In genomic region chr14:49692895-49693737, GRCh38 we compare ENCODE assay signal across 1 cellular context.
A peak's percentile ranks its signal among the peaks of the same experiment; 100 is the strongest.
TF ChIP-seq lines count a peak whose summit lies in the region.

KLHDC1 (plus strand) TSS chr14:49693120; CDS start chr14:49693195, 75 bp downstream.

TF ChIP-seq in K562, 482 proteins besides CTCF, POLR2A, EP300 and RAD21 (continued from another document and continues in another):
- TF ChIP-seq MGA (IDR thresholded peaks at IDR 0.05) (peak; percentile 71; the same call in 1 of the 2 replicates), ZNF561 (CRISPR knock-in tag; conservative IDR thresholded peaks at IDR 0.05) (no peak), KLF1 (tag; IDR thresholded peaks at IDR 0.05) (no peak), EZH2 (IDR thresholded peaks at IDR 0.05; ENCODE audit: borderline replicate concordance, low read depth, low read length) (no peak), ZNF551 (CRISPR knock-in tag; IDR thresholded peaks at IDR 0.05) (no peak), TRIM28 (IDR thresholded peaks at IDR 0.05) (no peak), ZNF133 (CRISPR knock-in tag; IDR thresholded peaks at IDR 0.05) (no peak), HOXB6 (CRISPR knock-in tag; IDR thresholded peaks at IDR 0.05; ENCODE audit: borderline replicate concordance) (no peak), PHF21A (IDR thresholded peaks at IDR 0.05; ENCODE audit: borderline replicate concordance, low read depth) (no peak), FOS (IDR thresholded peaks at IDR 0.05; ENCODE audit: extremely low read depth, insufficient read length) (no peak), NR2C1 (IDR thresholded peaks at IDR 0.05) (no peak), NR2C1 (tag; IDR thresholded peaks at IDR 0.05) (no peak), ZNF347 (CRISPR knock-in tag; IDR thresholded peaks at IDR 0.05; ENCODE audit: low read depth) (no peak), SLC30A9 (CRISPR knock-in tag; IDR thresholded peaks at IDR 0.05) (no peak), NR2F6 (CRISPR knock-in tag; IDR thresholded peaks at IDR 0.05) (no peak), BRF2 (IDR thresholded peaks at IDR 0.05; ENCODE audit: borderline replicate concordance, insufficient read depth, insufficient read length) (no peak), NR2C2 (CRISPR knock-in tag; IDR thresholded peaks at IDR 0.05) (no peak), NR2C2 (tag; IDR thresholded peaks at IDR 0.05) (peak; percentile 31; the same call in 1 of the 2 replicates), EWSR1 (IDR thresholded peaks at IDR 0.05; ENCODE audit: borderline replicate concordance, low read depth, partially characterized antibody) (no peak), POLR3G (IDR thresholded peaks at IDR 0.05; ENCODE audit: extremely low read depth, insufficient read length, insufficient replicate concordance) (no peak), ZNF609 (CRISPR knock-in tag; IDR thresholded peaks at IDR 0.05; ENCODE audit: borderline replicate concordance) (no peak), MECOM (CRISPR knock-in tag; IDR thresholded peaks at IDR 0.05) (no peak), ZBED1 (IDR thresholded peaks at IDR 0.05) (no peak), SMARCB1 (IDR thresholded peaks at IDR 0.05; ENCODE audit: insufficient read length, low read depth) (no peak), BCLAF1 (IDR thresholded peaks at IDR 0.05; ENCODE audit: borderline replicate concordance in 1 of 2, control insufficient read depth in 1 of 2, low read depth in 2 of 2, low read length in 1 of 2) (no peak), ZNF589 (CRISPR knock-in tag; IDR thresholded peaks at IDR 0.05; ENCODE audit: low read depth) (no peak), POLR2B (IDR thresholded peaks at IDR 0.05; ENCODE audit: low read depth, partially characterized antibody) (peak; percentile 45), ZNF644 (tag; IDR thresholded peaks at IDR 0.05; ENCODE audit: low read depth) (no peak), LEF1 (IDR thresholded peaks at IDR 0.05) (no peak), FOXJ2 (tag; IDR thresholded peaks at IDR 0.05) (no peak), BDP1 (IDR thresholded peaks at IDR 0.05; ENCODE audit: insufficient read depth, insufficient read length) (no peak), KLF10 (CRISPR knock-in tag; IDR thresholded peaks at IDR 0.05) (no peak), ZNF583 (CRISPR knock-in tag; IDR thresholded peaks at IDR 0.05) (no peak), HDAC6 (IDR thresholded peaks at IDR 0.05; ENCODE audit: low read depth, low read length) (no peak), ETS1 (conservative IDR thresholded peaks at IDR 0.05; ENCODE audit: control insufficient read depth, low read depth, low read length) (0 out of 2 replicates have a peak, but pooled peaks have one; percentile 17), POLR2AphosphoS5 (IDR thresholded peaks at IDR 0.05; ENCODE audit: control insufficient read depth, insufficient read depth, low read depth, low read length) (no peak), RNF219 (CRISPR knock-in tag; IDR thresholded peaks at IDR 0.05) (no peak), ELF4 (CRISPR knock-in tag; IDR thresholded peaks at IDR 0.05) (no peak), PTBP1 (IDR thresholded peaks at IDR 0.05; ENCODE audit: low read depth, low read length) (no peak), SP1 (CRISPR knock-in tag; IDR thresholded peaks at IDR 0.05) (no peak)
